ENCODE assay signal across 1 cellular context in genomic region chr20:58389968-58390658, GRCh38.
TF ChIP-seq lines count a peak whose summit lies in the region.

No MANE protein-coding gene starts in this region.

TF ChIP-seq in K562, 482 proteins besides CTCF, POLR2A, EP300 and RAD21 (continued from another document):
- TF ChIP-seq AFF1 (IDR thresholded peaks at IDR 0.05; ENCODE audit: low read depth in 1 of 2, partially characterized antibody in 2 of 2) (no peak), ELF2 (CRISPR knock-in tag; IDR thresholded peaks at IDR 0.05) (no peak), ZFP36 (IDR thresholded peaks at IDR 0.05; ENCODE audit: low read depth, low read length, partially characterized antibody) (no peak), CREB5 (CRISPR knock-in tag; IDR thresholded peaks at IDR 0.05) (no peak), E2F6 (IDR thresholded peaks at IDR 0.05; ENCODE audit: borderline replicate concordance in 1 of 2, extremely low read depth in 1 of 2, insufficient read depth in 1 of 2, insufficient read length in 1 of 2, low read depth in 1 of 2, low read length in 1 of 2, poor library complexity in 1 of 2, severe bottlenecking in 1 of 2) (peak in 1 of 2 experiments; percentile 30), ZNF384 (IDR thresholded peaks at IDR 0.05; ENCODE audit: low read depth, low read length) (peak; percentile 61), DLX4 (CRISPR knock-in tag; IDR thresholded peaks at IDR 0.05) (no peak), NFIC (IDR thresholded peaks at IDR 0.05) (peak; percentile 55), RBM14 (IDR thresholded peaks at IDR 0.05; ENCODE audit: borderline replicate concordance, insufficient read depth, low read depth, low read length) (no peak), ZNF740 (CRISPR knock-in tag; IDR thresholded peaks at IDR 0.05) (no peak), ZNF740 (tag; IDR thresholded peaks at IDR 0.05) (no peak), THRA (IDR thresholded peaks at IDR 0.05) (no peak), CREBBP (IDR thresholded peaks at IDR 0.05; ENCODE audit: low read depth, low read length) (no peak), ZNF592 (IDR thresholded peaks at IDR 0.05) (peak; percentile 35; the same call in 1 of the 2 replicates), ELF4 (CRISPR knock-in tag; IDR thresholded peaks at IDR 0.05) (no peak), BRD4 (IDR thresholded peaks at IDR 0.05) (no peak), PCBP2 (IDR thresholded peaks at IDR 0.05; ENCODE audit: low read depth, low read length, poor library complexity, severe bottlenecking) (no peak), SLC30A9 (CRISPR knock-in tag; IDR thresholded peaks at IDR 0.05) (no peak), ARID1B (IDR thresholded peaks at IDR 0.05) (peak; percentile 94), ZFX (CRISPR knock-in tag; IDR thresholded peaks at IDR 0.05) (no peak; the same call in 1 of the 2 replicates), BRCA1 (IDR thresholded peaks at IDR 0.05) (no peak), BRCA1 (CRISPR knock-in tag; IDR thresholded peaks at IDR 0.05) (no peak), CBFA2T3 (IDR thresholded peaks at IDR 0.05) (peak; percentile 93), ZC3H11A (IDR thresholded peaks at IDR 0.05; ENCODE audit: low read depth, low read length) (no peak), MAZ (CRISPR knock-in tag; conservative IDR thresholded peaks at IDR 0.05 in 1 of 2, IDR thresholded peaks at IDR 0.05 in 1 of 2) (0 out of 4 replicates have a peak, but pooled peaks of 1 of the 2 experiments have one; percentile 25), JUND (IDR thresholded peaks at IDR 0.05; ENCODE audit: borderline replicate concordance, low read depth, low read length) (peak; percentile 75; the same call in 1 of the 2 replicates), JUND (tag; IDR thresholded peaks at IDR 0.05; ENCODE audit: borderline replicate concordance, low read depth, low read length) (peak; percentile 47; the same call in 1 of the 3 replicates), POLR2AphosphoS5 (IDR thresholded peaks at IDR 0.05; ENCODE audit: control insufficient read depth, insufficient read depth, low read depth, low read length) (peak; percentile 80), HLTF (IDR thresholded peaks at IDR 0.05) (peak; percentile 39; the same call in 1 of the 2 replicates), ATF6 (CRISPR knock-in tag; IDR thresholded peaks at IDR 0.05) (no peak), E2F1 (CRISPR knock-in tag; IDR thresholded peaks at IDR 0.05) (no peak), TRIM25 (IDR thresholded peaks at IDR 0.05; ENCODE audit: borderline replicate concordance) (no peak), NONO (IDR thresholded peaks at IDR 0.05; ENCODE audit: low read depth in 2 of 2, low read length in 1 of 2) (peak in 1 of 2 experiments; percentile 30; a peak in 1 of 4 replicates), ZNF134 (CRISPR knock-in tag; conservative IDR thresholded peaks at IDR 0.05) (no peak), PHTF2 (CRISPR knock-in tag; IDR thresholded peaks at IDR 0.05) (no peak)
